8 cellular contexts compared by ENCODE assay signal in genomic region chr7:98802088-98802780, GRCh38.
DNase-seq lines count a peak whose midpoint lies in the region; ATAC-seq and TF ChIP-seq lines count a peak whose summit lies in the region.

No MANE protein-coding gene starts in this region.

- H3K36me3 Mint-ChIP-seq in chondrocyte (ENCODE audit: low read depth) = no peaks in the 10 kb centered on the region
- H3K36me3 Mint-ChIP-seq in neural crest cell (ENCODE audit: low read depth) = no peaks in the 10 kb centered on the region
- no peaks in the 10 kb centered on the region for H3K36me3 Mint-ChIP-seq in CD8-positive, alpha-beta memory T cell

- H3K9me3 ChIP-seq in CD8-positive, alpha-beta memory T cell (ENCODE audit: low read length) = no peaks in the 10 kb centered on the region

- no peaks in the 10 kb centered on the region for H3K27me3 Mint-ChIP-seq in chondrocyte (ENCODE audit: low read depth)
- H3K27me3 Mint-ChIP-seq in neural crest cell (ENCODE audit: low read depth) = peaks cover 17% of the 10 kb centered on the region
- peaks cover 22 to 29% of the 10 kb centered on the region in 2 donors for H3K27me3 Mint-ChIP-seq in CD8-positive, alpha-beta memory T cell

- no peaks in the 10 kb centered on the region for H3K27me3 ChIP-seq in CD8-positive, alpha-beta memory T cell (ENCODE audit: insufficient read depth, low read length, poor library complexity, severe bottlenecking)

- H3K27ac Mint-ChIP-seq in chondrocyte (ENCODE audit: unreplicated experiment) (peak overlapping the region; percentile 51), neural crest cell (ENCODE audit: unreplicated experiment) (no peak overlapping the region)
- H3K27ac Mint-ChIP-seq in CD8-positive, alpha-beta memory T cell = no peak overlapping the region

- POLR2A ChIA-PET in CD8-positive, alpha-beta memory T cell (lab: Charles Lee) = no interaction called here

- in situ Hi-C loops in GM13976 (cut with MboI; ENCODE audit: low sequenced_read_pairs, unreplicated experiment) = no loop called here

- DNase-seq in GM13976 (ENCODE audit: low spot score) (peak; percentile 80), NCI-H748 (lab: John Stamatoyannopoulos, UW; ENCODE audit: unreplicated experiment) (peak; percentile 98), chondrocyte (ENCODE audit: low spot score) (no peak), neural crest cell (ENCODE audit: low read depth, low spot score) (peak; percentile 36), KG1 (lab: John Stamatoyannopoulos, UW) (no peak)
- no peak for DNase-seq in CD8-positive, alpha-beta memory T cell

- peaks cover 5% of the 10 kb centered on the region for H3K4me1 Mint-ChIP-seq in chondrocyte (ENCODE audit: low read depth)
- peaks cover 2% of the 10 kb centered on the region for H3K4me1 Mint-ChIP-seq in neural crest cell
- H3K4me1 Mint-ChIP-seq in CD8-positive, alpha-beta memory T cell = no peaks in the 10 kb centered on the region

- no peaks in the 10 kb centered on the region for H3K4me1 ChIP-seq in CD8-positive, alpha-beta memory T cell (ENCODE audit: insufficient read depth, low read length)

- ATAC-seq in GM21381 (IDR thresholded peaks at IDR 0.05; ENCODE audit: unreplicated experiment) = peak; percentile 92
- ATAC-seq in HG03439 (IDR thresholded peaks at IDR 0.05; ENCODE audit: unreplicated experiment) = peak; percentile 87

- H3K36me3 ChIP-seq in CD8-positive, alpha-beta memory T cell (ENCODE audit: insufficient read depth, low read length) = no peaks in the 10 kb centered on the region

- no peak overlapping the region for H3K27ac ChIP-seq in CD8-positive, alpha-beta memory T cell (ENCODE audit: low read depth, low read length)

- CTCF ChIA-PET in CD8-positive, alpha-beta memory T cell (lab: Charles Lee) = no interaction called here

- TF ChIP-seq CTCF in GM13976 (IDR thresholded peaks at IDR 0.05; ENCODE audit: borderline replicate concordance, control extremely low read depth, extremely low read depth, insufficient read depth, missing control alignments) (no peak), chondrocyte (IDR thresholded peaks at IDR 0.05) (no peak), neural crest cell (conservative IDR thresholded peaks at IDR 0.05) (no peak)

- H3K4me3 ChIP-seq in CD8-positive, alpha-beta memory T cell (ENCODE audit: low read length) = no peak overlapping the region

- H3K9me3 Mint-ChIP-seq in chondrocyte (ENCODE audit: low read depth) = peaks cover 17% of the 10 kb centered on the region
- H3K9me3 Mint-ChIP-seq in neural crest cell = peaks cover 8% of the 10 kb centered on the region
- H3K9me3 Mint-ChIP-seq in CD8-positive, alpha-beta memory T cell = peaks cover 7 to 15% (median 10%) of the 10 kb centered on the region in 5 donors

- H3K4me3 Mint-ChIP-seq in chondrocyte (ENCODE audit: unreplicated experiment) = no peak overlapping the region
- no peak overlapping the region for H3K4me3 Mint-ChIP-seq in neural crest cell
- no peak overlapping the region for H3K4me3 Mint-ChIP-seq in CD8-positive, alpha-beta memory T cell

Comparison
In these comparisons a context has a peak if more than half of its experiments do, and no peak if none do; other contexts are left out.
1. DNase-seq: peak in GM13976 (single experiment), NCI-H748 (single experiment) and neural crest cell (single experiment); none in chondrocyte (single experiment), KG1 (single experiment) and CD8-positive, alpha-beta memory T cell (0 of 5).